18 cellular contexts compared by ENCODE assay signal in genomic region chr2:96861074-96861473, GRCh38.
"Had no signal": no experiment of that assay in that cellular context is flagged by ENCODE, and none has a peak within 500 bp of the region (broad histone marks: within the 10 kb centered on the region; RNA-seq: fewer than 3 reads in every experiment).

No MANE protein-coding gene starts in this region.

- H3K9me3 ChIP-seq: gastrocnemius medialis, heart right ventricle, left lung, ovary, suprapubic skin, upper lobe of left lung had no signal

- H3K27ac Mint-ChIP-seq: activated naive CD4-positive, alpha-beta T cell treated with anti-CD3 and anti-CD28 coated beads, Interleukin-2, amount 10 ng/mL, durations not matched to agents 7 days and 5 days; dendritic cell treated with granulocyte-macrophage colony-stimulating factor and Interleukin-4, amounts not matched to agents 40 ng/mL and 50 ng/mL, for 4 days; effector memory CD8-positive, alpha-beta T cell; T-helper 1 cell treated with Interleukin-12 subunit alpha and Interleukin-12 subunit beta and Interleukin-4 antibody, amounts not matched to agents 30 μg/mL and 1 μg/mL, for 36 hours had no signal

- FAIRE-seq: astrocyte, bronchial epithelial cell had no signal

- H3K9me3 Mint-ChIP-seq: activated CD4-positive, alpha-beta memory T cell treated with anti-CD3 and anti-CD28 coated beads for 36 hours; activated naive CD4-positive, alpha-beta T cell treated with anti-CD3 and anti-CD28 coated beads, Interleukin-2, amount 10 ng/mL, durations not matched to agents 7 days and 5 days; activated T-cell treated with anti-CD3 and anti-CD28 coated beads, Interleukin-2, amount 50 U/mL, for 24 hours; dendritic cell treated with granulocyte-macrophage colony-stimulating factor and Interleukin-4, amounts not matched to agents 40 ng/mL and 50 ng/mL, for 4 days; effector memory CD8-positive, alpha-beta T cell; T-helper 1 cell treated with Interleukin-12 subunit alpha and Interleukin-12 subunit beta and Interleukin-4 antibody, amounts not matched to agents 30 μg/mL and 1 μg/mL, for 36 hours had no signal

- H3K27me3 Mint-ChIP-seq: activated CD4-positive, alpha-beta memory T cell treated with anti-CD3 and anti-CD28 coated beads for 36 hours; activated CD4-positive, alpha-beta T cell treated with anti-CD3 and anti-CD28 coated beads for 36 hours; activated naive CD4-positive, alpha-beta T cell treated with anti-CD3 and anti-CD28 coated beads, Interleukin-2, amount 10 ng/mL, durations not matched to agents 7 days and 5 days; activated T-cell treated with anti-CD3 and anti-CD28 coated beads, Interleukin-2, amount 50 U/mL, for 24 hours; effector memory CD8-positive, alpha-beta T cell had no signal

- H3K4me3 Mint-ChIP-seq: activated CD4-positive, alpha-beta memory T cell treated with anti-CD3 and anti-CD28 coated beads for 36 hours; activated CD4-positive, alpha-beta T cell treated with anti-CD3 and anti-CD28 coated beads for 36 hours; activated naive CD4-positive, alpha-beta T cell treated with anti-CD3 and anti-CD28 coated beads, Interleukin-2, amount 10 ng/mL, durations not matched to agents 7 days and 5 days; activated T-cell treated with anti-CD3 and anti-CD28 coated beads, Interleukin-2, amount 50 U/mL, for 24 hours; dendritic cell treated with granulocyte-macrophage colony-stimulating factor and Interleukin-4, amounts not matched to agents 40 ng/mL and 50 ng/mL, for 4 days; effector memory CD8-positive, alpha-beta T cell; T-helper 1 cell treated with Interleukin-12 subunit alpha and Interleukin-12 subunit beta and Interleukin-4 antibody, amounts not matched to agents 30 μg/mL and 1 μg/mL, for 36 hours had no signal

- H3K27ac ChIP-seq: epithelial cell of prostate, gastrocnemius medialis, left lung, ovary, suprapubic skin had no signal

- ATAC-seq: activated CD4-positive, alpha-beta T cell treated with anti-CD3 and anti-CD28 coated beads for 36 hours; effector memory CD8-positive, alpha-beta T cell; gastrocnemius medialis; heart right ventricle; left lung had no signal

- H3K4me3 ChIP-seq: gastrocnemius medialis, heart right ventricle, left lung, ovary, suprapubic skin, upper lobe of left lung had no signal

- DNase-seq: activated naive CD4-positive, alpha-beta T cell treated with anti-CD3 and anti-CD28 coated beads, Interleukin-2, amount 10 ng/mL, durations not matched to agents 7 days and 5 days; effector memory CD8-positive, alpha-beta T cell; gastrocnemius medialis; heart right ventricle; left lung; mesenchymal stem cell; stimulated activated CD4-positive, alpha-beta T cell treated with anti-CD3 and anti-CD28 coated beads, Interleukin-2, amount 100 ng/mL, for 48 hours had no signal

- H3K27me3 ChIP-seq: gastrocnemius medialis, ovary, suprapubic skin, upper lobe of left lung had no signal

- H3K36me3 ChIP-seq: ovary had no signal
